ENCODE assay signal across 1 cellular context in the genomic region with DNA sequence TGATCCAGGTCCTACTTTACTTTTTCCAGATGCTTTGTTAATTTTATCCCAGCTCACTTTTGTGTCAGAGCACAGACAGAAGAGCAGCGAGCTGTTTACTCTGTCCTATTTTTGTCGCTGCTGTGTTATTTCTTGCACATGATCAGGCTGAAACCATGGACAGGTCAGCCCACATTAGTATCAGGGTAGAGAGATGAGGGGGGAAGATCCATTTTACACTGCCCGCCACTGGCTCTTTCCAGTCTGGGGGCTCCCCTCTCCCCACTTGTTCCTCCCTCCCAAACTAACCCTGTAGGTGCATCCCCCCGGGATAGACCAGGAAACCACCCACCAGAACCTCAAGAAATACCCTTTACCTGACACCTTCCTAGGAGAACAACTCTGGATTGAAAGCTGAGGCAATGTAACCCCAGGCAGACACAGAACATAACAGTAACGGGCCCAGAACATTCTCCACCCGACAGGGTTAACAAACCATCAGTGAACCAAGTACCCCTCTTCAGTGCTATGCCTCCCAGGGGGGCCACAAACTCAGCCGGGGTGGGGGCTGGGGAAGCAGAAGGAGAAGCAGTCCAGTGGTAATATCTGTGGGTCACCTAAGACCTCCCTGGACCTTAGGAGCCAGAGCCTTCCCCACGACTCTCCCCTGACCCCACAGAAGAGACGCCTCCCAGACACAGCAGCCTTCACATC.
TF ChIP-seq lines count a peak whose summit lies in the region.

No MANE protein-coding gene starts in this region.

TF ChIP-seq in GM12878, 131 proteins besides CTCF, POLR2A, EP300 and RAD21:
- TF ChIP-seq DPF2 (IDR thresholded peaks at IDR 0.05) (no peak), MEF2B (IDR thresholded peaks at IDR 0.05; ENCODE audit: partially characterized antibody, poor library complexity, severe bottlenecking) (no peak)
TF ChIP-seq in GM12878: peak in this region for 0.
